Comparison of ENCODE assay signal across 1 cellular context in the genomic region with DNA sequence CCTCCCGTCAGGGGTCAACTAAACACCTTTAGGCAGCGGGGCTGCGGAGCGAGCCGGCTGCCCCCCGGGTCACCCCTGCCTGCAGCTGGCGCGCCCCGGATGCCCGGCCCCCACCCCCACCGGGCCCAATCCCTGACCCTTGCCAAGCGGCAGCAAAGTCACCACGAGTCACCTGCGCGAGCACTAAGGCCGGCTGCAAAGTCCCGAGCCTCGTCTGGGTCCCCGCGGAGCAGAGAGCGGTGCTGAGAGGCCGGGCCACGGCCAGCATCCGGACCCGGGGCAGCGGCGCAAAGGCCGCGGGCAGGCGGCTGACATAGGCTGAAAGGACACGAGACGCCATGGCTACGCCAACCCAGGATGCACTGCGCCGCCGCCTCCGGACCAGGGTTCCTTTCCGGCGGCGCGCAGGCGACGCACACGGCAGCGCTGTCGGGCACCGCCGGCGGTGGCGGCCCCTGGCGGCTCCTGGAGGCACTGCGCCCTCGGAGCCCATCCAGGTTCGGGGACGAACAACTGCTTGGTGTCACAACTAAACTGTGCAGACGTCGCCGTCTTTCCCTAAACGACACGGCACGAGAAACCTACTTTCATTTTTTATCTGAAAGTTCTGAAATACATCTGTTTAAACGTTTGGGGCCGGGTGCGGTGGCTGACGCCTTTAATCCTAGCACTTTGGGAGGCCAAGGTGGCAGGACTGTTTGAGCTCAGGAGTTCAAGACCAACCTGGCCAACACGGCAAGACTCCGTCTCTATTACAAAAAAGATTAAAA.
TF ChIP-seq lines count a peak whose summit lies in the region.

Gene NDUFAB1, minus strand, starts transcription at position 366 of the 770 bp plus-strand sequence. Its CDS starts 26 bp downstream, at position 340.

TF ChIP-seq in WTC11, 78 proteins besides CTCF, POLR2A, EP300 and RAD21 (continued from another document):
- no peak for TF ChIP-seq PRDM15 (CRISPR knock-in tag; IDR thresholded peaks at IDR 0.05)
- no peak for TF ChIP-seq KAT7 (CRISPR knock-in tag; IDR thresholded peaks at IDR 0.05; ENCODE audit: borderline replicate concordance)
- TF ChIP-seq NR3C1 (CRISPR knock-in tag; conservative IDR thresholded peaks at IDR 0.05; ENCODE audit: low read depth) = no peak
- TF ChIP-seq, protein P1, sequence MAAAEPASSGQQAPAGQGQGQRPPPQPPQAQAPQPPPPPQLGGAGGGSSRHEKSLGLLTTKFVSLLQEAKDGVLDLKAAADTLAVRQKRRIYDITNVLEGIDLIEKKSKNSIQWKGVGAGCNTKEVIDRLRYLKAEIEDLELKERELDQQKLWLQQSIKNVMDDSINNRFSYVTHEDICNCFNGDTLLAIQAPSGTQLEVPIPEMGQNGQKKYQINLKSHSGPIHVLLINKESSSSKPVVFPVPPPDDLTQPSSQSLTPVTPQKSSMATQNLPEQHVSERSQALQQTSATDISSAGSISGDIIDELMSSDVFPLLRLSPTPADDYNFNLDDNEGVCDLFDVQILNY (CRISPR knock-in tag; IDR thresholded peaks at IDR 0.05) = peak; percentile 80
- no peak for TF ChIP-seq PRRX2 (CRISPR knock-in tag; IDR thresholded peaks at IDR 0.05)
- no peak for TF ChIP-seq ZNF263 (CRISPR knock-in tag; IDR thresholded peaks at IDR 0.05; ENCODE audit: low read depth)
- TF ChIP-seq ZNF396 (CRISPR knock-in tag; IDR thresholded peaks at IDR 0.05; ENCODE audit: borderline replicate concordance) = no peak
- peak; percentile 59; the same call in 1 of the 2 replicates for TF ChIP-seq ESRRA (CRISPR knock-in tag; IDR thresholded peaks at IDR 0.05; ENCODE audit: borderline replicate concordance)
- peak; percentile 48; the same call in 1 of the 2 replicates for TF ChIP-seq SMAD3 (CRISPR knock-in tag; IDR thresholded peaks at IDR 0.05; ENCODE audit: borderline replicate concordance)
- TF ChIP-seq RORB (CRISPR knock-in tag; IDR thresholded peaks at IDR 0.05) = no peak
- no peak for TF ChIP-seq HMGA2 (CRISPR knock-in tag; IDR thresholded peaks at IDR 0.05)
- TF ChIP-seq RELA (CRISPR knock-in tag; IDR thresholded peaks at IDR 0.05; ENCODE audit: borderline replicate concordance) = no peak
- no peak for TF ChIP-seq FOXJ3 (CRISPR knock-in tag; IDR thresholded peaks at IDR 0.05; ENCODE audit: borderline replicate concordance)
- TF ChIP-seq, protein P2, sequence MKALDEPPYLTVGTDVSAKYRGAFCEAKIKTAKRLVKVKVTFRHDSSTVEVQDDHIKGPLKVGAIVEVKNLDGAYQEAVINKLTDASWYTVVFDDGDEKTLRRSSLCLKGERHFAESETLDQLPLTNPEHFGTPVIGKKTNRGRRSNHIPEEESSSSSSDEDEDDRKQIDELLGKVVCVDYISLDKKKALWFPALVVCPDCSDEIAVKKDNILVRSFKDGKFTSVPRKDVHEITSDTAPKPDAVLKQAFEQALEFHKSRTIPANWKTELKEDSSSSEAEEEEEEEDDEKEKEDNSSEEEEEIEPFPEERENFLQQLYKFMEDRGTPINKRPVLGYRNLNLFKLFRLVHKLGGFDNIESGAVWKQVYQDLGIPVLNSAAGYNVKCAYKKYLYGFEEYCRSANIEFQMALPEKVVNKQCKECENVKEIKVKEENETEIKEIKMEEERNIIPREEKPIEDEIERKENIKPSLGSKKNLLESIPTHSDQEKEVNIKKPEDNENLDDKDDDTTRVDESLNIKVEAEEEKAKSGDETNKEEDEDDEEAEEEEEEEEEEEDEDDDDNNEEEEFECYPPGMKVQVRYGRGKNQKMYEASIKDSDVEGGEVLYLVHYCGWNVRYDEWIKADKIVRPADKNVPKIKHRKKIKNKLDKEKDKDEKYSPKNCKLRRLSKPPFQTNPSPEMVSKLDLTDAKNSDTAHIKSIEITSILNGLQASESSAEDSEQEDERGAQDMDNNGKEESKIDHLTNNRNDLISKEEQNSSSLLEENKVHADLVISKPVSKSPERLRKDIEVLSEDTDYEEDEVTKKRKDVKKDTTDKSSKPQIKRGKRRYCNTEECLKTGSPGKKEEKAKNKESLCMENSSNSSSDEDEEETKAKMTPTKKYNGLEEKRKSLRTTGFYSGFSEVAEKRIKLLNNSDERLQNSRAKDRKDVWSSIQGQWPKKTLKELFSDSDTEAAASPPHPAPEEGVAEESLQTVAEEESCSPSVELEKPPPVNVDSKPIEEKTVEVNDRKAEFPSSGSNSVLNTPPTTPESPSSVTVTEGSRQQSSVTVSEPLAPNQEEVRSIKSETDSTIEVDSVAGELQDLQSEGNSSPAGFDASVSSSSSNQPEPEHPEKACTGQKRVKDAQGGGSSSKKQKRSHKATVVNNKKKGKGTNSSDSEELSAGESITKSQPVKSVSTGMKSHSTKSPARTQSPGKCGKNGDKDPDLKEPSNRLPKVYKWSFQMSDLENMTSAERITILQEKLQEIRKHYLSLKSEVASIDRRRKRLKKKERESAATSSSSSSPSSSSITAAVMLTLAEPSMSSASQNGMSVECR (CRISPR knock-in tag; IDR thresholded peaks at IDR 0.05; ENCODE audit: borderline replicate concordance) = peak; percentile 58; the same call in 1 of the 2 replicates
- TF ChIP-seq, protein P3, sequence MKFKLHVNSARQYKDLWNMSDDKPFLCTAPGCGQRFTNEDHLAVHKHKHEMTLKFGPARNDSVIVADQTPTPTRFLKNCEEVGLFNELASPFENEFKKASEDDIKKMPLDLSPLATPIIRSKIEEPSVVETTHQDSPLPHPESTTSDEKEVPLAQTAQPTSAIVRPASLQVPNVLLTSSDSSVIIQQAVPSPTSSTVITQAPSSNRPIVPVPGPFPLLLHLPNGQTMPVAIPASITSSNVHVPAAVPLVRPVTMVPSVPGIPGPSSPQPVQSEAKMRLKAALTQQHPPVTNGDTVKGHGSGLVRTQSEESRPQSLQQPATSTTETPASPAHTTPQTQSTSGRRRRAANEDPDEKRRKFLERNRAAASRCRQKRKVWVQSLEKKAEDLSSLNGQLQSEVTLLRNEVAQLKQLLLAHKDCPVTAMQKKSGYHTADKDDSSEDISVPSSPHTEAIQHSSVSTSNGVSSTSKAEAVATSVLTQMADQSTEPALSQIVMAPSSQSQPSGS (CRISPR knock-in tag; IDR thresholded peaks at IDR 0.05; ENCODE audit: borderline replicate concordance, low read depth) = no peak
- no peak for TF ChIP-seq MXD4 (CRISPR knock-in tag; IDR thresholded peaks at IDR 0.05; ENCODE audit: borderline replicate concordance)
- TF ChIP-seq, protein P4, sequence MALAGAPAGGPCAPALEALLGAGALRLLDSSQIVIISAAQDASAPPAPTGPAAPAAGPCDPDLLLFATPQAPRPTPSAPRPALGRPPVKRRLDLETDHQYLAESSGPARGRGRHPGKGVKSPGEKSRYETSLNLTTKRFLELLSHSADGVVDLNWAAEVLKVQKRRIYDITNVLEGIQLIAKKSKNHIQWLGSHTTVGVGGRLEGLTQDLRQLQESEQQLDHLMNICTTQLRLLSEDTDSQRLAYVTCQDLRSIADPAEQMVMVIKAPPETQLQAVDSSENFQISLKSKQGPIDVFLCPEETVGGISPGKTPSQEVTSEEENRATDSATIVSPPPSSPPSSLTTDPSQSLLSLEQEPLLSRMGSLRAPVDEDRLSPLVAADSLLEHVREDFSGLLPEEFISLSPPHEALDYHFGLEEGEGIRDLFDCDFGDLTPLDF (CRISPR knock-in tag; IDR thresholded peaks at IDR 0.05) = 0 out of 2 replicates have a peak, but pooled peaks have one; percentile 36
- no peak for TF ChIP-seq NFATC4 (CRISPR knock-in tag; IDR thresholded peaks at IDR 0.05)
- peak; percentile 25; the same call in 1 of the 2 replicates for TF ChIP-seq ETV6 (CRISPR knock-in tag; IDR thresholded peaks at IDR 0.05)
- no peak for TF ChIP-seq SOX15 (CRISPR knock-in tag; IDR thresholded peaks at IDR 0.05)
- peak; percentile 69; the same call in 1 of the 2 replicates for TF ChIP-seq ATF1 (CRISPR knock-in tag; IDR thresholded peaks at IDR 0.05)
